In the genomic region with DNA sequence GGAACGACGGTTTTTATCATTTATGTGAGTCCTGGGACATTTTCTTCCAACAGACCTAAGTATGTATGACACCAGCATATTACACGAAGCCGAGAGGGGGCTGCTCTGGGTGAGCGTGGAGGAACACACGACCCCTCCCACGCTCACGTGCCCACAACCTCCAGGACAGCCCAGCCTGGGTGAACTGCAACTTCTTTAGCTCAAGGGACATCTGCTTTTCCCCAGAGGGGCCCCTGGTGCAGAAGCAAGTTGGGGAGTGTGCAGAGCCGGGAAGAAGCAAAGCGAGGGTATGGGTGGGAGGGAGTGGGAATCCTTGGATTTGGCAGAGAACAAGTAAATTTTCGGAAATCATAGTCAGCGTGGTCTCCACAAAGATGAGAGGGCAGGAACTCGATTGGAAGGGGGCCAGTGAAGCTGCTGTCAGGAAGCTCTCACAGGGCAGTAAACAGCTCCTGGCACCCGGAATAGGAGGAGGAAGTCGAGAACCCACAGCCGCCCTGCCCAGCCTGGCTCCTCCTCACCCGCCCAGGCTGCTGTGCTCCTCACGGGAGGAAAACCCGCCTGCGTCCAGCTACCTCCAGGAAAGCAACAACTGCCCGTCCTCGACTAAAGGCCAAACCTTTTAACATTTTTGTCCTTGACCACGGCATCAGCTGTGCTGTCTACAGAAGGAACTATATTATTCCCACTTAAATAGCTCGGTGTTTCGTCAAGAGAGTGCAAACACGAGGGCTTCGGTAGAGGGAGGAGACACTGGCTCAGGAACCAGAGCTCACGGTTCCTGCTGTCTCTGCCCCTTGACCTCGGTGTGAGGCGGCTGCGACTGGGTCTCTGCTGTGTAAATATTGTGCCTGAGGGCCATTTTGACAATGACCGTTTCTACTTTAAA, we compare ENCODE assay signal across 8 cellular contexts. TPM values are rescaled to one million over a fixed set of nuclear protein-coding genes. Genes with fewer than 3 reads are reported as not detected.
DNase-seq lines count a peak whose midpoint lies in the region; ATAC-seq and TF ChIP-seq lines count a peak whose summit lies in the region.

No MANE protein-coding gene starts in this region.

- H3K4me1 ChIP-seq in CD8-positive, alpha-beta T cell (ENCODE audit: insufficient read depth, low read length) = peaks cover 72% of the 10 kb centered on the region

- H3K4me3 Mint-ChIP-seq in CD8-positive, alpha-beta T cell = peak overlapping the region; percentile 75

- peaks cover 86% of the 10 kb centered on the region for H3K4me1 Mint-ChIP-seq in CD8-positive, alpha-beta T cell (ENCODE audit: low read depth)

- CTCF ChIA-PET in CD8-positive, alpha-beta T cell (lab: Charles Lee) = interaction anchor here (0.9 to 2.0 kb wide), 9 partner anchors 10 to 64 kb away, joined by 3 to 7 read pairs (median 4); no protein-coding TSS in a partner anchor

- intact Hi-C loops in CD8-positive, alpha-beta T cell (cut with DNase I, micrococcal nuclease) = no loop called here

- in situ Hi-C loops in brain microvascular endothelial cell (cut with HindIII; ENCODE audit: low pct_ligation_motif_present, low sequenced_read_pairs) = no loop called here

- H3K36me3 Mint-ChIP-seq in CD8-positive, alpha-beta T cell = peaks cover 30% of the 10 kb centered on the region

- no peaks in the 10 kb centered on the region for H3K9me3 ChIP-seq in CD8-positive, alpha-beta T cell (ENCODE audit: low read length)

- POLR2A ChIA-PET in CD8-positive, alpha-beta T cell (lab: Charles Lee) = interaction anchor here (0.5 to 1.9 kb wide), 13 partner anchors 11 to 319 kb away, joined by 3 to 9 read pairs (median 4); a partner anchor contains a TSS

- no peaks in the 10 kb centered on the region for H3K36me3 ChIP-seq in CD8-positive, alpha-beta T cell (ENCODE audit: insufficient read depth, low read length)
- no peaks in the 10 kb centered on the region for H3K36me3 ChIP-seq in brain microvascular endothelial cell (replicated peaks)

- no peaks in the 10 kb centered on the region for H3K27me3 ChIP-seq in CD8-positive, alpha-beta T cell (ENCODE audit: insufficient read depth, low read length)
- H3K27me3 ChIP-seq in brain microvascular endothelial cell (replicated peaks) = no peaks in the 10 kb centered on the region

- TF ChIP-seq CTCF in CD8-positive, alpha-beta T cell (IDR thresholded peaks at IDR 0.05) = no peak
- TF ChIP-seq CTCF in brain microvascular endothelial cell (IDR thresholded peaks at IDR 0.05; ENCODE audit: low read depth, low read length, missing control alignments) = no peak

- H3K27ac ChIP-seq in CD8-positive, alpha-beta T cell (ENCODE audit: low read depth, low read length) = peak overlapping the region; percentile 16
- no peak overlapping the region for H3K27ac ChIP-seq in brain microvascular endothelial cell

- H3K27ac Mint-ChIP-seq in CD8-positive, alpha-beta T cell = peak overlapping the region; percentile 88

- peak; percentile 53 for ATAC-seq in CD8-positive, alpha-beta T cell
- no peak for ATAC-seq in GM18870 (IDR thresholded peaks at IDR 0.05; ENCODE audit: unreplicated experiment)
- no peak for ATAC-seq in GM21576 (IDR thresholded peaks at IDR 0.05; ENCODE audit: unreplicated experiment)

- H3K4me3 ChIP-seq in CD8-positive, alpha-beta T cell (ENCODE audit: low read depth, low read length) = peak overlapping the region; percentile 16
- peak overlapping the region; percentile 12 for H3K4me3 ChIP-seq in brain microvascular endothelial cell (ENCODE audit: low read depth, low read length)

- DNase-seq in CD8-positive, alpha-beta T cell = peak in 3 of 7 experiments; percentile 38 to 69 (median 57)
- DNase-seq in NCI-H2029 (lab: John Stamatoyannopoulos, UW) (peak; percentile 34), brain microvascular endothelial cell (no peak), midbrain (lab: John Stamatoyannopoulos, UW) (peak; percentile 6), NCI-H510A (lab: John Stamatoyannopoulos, UW) (no peak), NCI-H2196 (lab: John Stamatoyannopoulos, UW; ENCODE audit: unreplicated experiment) (no peak)

- no peaks in the 10 kb centered on the region for H3K27me3 Mint-ChIP-seq in CD8-positive, alpha-beta T cell (ENCODE audit: low read depth)

- peaks cover 12% of the 10 kb centered on the region for H3K9me3 Mint-ChIP-seq in CD8-positive, alpha-beta T cell

RNA-seq across cellular contexts. Expression of a gene that starts 17.2 kb away (rescaled TPM):
- total RNA-seq in CD8-positive, alpha-beta T cell = 1 to 10 TPM; 3.8 to 4.1 TPM

RNA-seq across cellular contexts. Expression of a gene that starts 29.5 kb away (rescaled TPM):
- total RNA-seq in CD8-positive, alpha-beta T cell = 100 to 1,000 TPM; 144 TPM

Comparison
In these comparisons a context has a peak if more than half of its experiments do, and no peak if none do; other contexts are left out.
1. DNase-seq: peak in NCI-H2029 (single experiment) and midbrain (single experiment); none in brain microvascular endothelial cell (single experiment), NCI-H510A (single experiment) and NCI-H2196 (single experiment).